In genomic region chr15:29110733-29111132, GRCh38 we compare ENCODE assay signal across 24 cellular contexts.
"Had no signal": no experiment of that assay in that cellular context is flagged by ENCODE, and none has a peak within 500 bp of the region (broad histone marks: within the 10 kb centered on the region; RNA-seq: fewer than 3 reads in every experiment).

No MANE protein-coding gene starts in this region.

- H3K79me2 ChIP-seq: parathyroid adenoma had no signal

- H3K36me3 ChIP-seq: lower lobe of right lung, prostate gland, right atrium auricular region, tibial artery had no signal

- H3K27ac ChIP-seq: lower lobe of right lung, parathyroid adenoma, prostate gland, right atrium auricular region, testis, tibial artery had no signal

- H3K9me3 ChIP-seq: lower lobe of right lung, prostate gland, right atrium auricular region, testis, tibial artery had no signal

- H3K36me3 Mint-ChIP-seq: type B pancreatic cell had no signal

- H3K27ac Mint-ChIP-seq: nephron progenitor cell, type B pancreatic cell had no signal

- H3K4me3 Mint-ChIP-seq: effector memory CD8-positive, alpha-beta T cell; nephron progenitor cell; type B pancreatic cell had no signal

- H3K27me3 ChIP-seq: testis had no signal

- H3K4me2 ChIP-seq: smooth muscle cell had no signal

- ATAC-seq: effector memory CD8-positive, alpha-beta T cell; left ventricle myocardium superior; lower lobe of right lung; naive thymus-derived CD8-positive, alpha-beta T cell; sciatic nerve had no signal

- H3K4me3 ChIP-seq: lower lobe of right lung, prostate gland, right atrium auricular region, smooth muscle cell, testis, tibial artery had no signal

- H3K9me3 Mint-ChIP-seq: effector memory CD8-positive, alpha-beta T cell; naive thymus-derived CD8-positive, alpha-beta T cell; nephron progenitor cell; type B pancreatic cell had no signal

- H3K9ac ChIP-seq: parathyroid adenoma had no signal

- DNase-seq: cortex of kidney; effector memory CD8-positive, alpha-beta T cell; head of caudate nucleus; left ventricle myocardium superior; lower lobe of right lung; naive thymus-derived CD8-positive, alpha-beta T cell; nephron progenitor cell; stimulated activated CD4-positive, alpha-beta T cell treated with anti-CD3 and anti-CD28 coated beads, Interleukin-12 subunit alpha, Interleukin-12 subunit beta, amount 100 ng/mL, for 4 hours; stimulated activated CD4-positive, alpha-beta T cell treated with anti-CD3 and anti-CD28 coated beads, Interleukin-1b, Interleukin-23, amount 100 ng/mL, for 48 hours; stimulated activated CD4-positive, alpha-beta T cell treated with anti-CD3 and anti-CD28 coated beads, Interleukin-4, amount 100 ng/mL, for 1 hour; stimulated activated CD8-positive, alpha-beta memory T cell treated with anti-CD3 and anti-CD28 coated beads, Interleukin-4, amount 100 ng/mL, for 48 hours; stimulated activated naive CD4-positive, alpha-beta T cell; substantia nigra; testis; tibial artery had no signal

- H2AFZ ChIP-seq: parathyroid adenoma had no signal

- H3K4me1 ChIP-seq: lower lobe of right lung, parathyroid adenoma had no signal

- FAIRE-seq: endometrium, frontal cortex, keratinocyte had no signal
